ENCODE assay signal across 16 cellular contexts in the genomic region with DNA sequence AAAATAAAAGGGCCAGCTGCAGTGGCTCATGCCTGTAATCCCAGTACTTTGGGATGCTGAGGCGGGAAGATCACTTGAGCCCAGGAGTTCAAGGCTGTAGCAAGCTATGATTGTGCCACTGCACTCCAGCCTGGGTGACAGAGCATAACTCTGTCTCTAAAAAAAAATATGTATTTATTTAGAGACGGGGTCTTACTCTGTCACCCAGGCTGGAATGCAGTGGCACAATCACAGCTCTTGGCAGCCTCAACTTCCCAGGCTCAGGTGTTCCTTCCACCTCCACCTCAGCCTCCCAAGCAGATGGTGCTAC.
"Had no signal": no experiment of that assay in that cellular context is flagged by ENCODE, and none has a peak within 500 bp of the region (broad histone marks: within the 10 kb centered on the region; RNA-seq: fewer than 3 reads in every experiment).

No MANE protein-coding gene starts in this region.

- H3K4me3 Mint-ChIP-seq: activated CD4-positive, alpha-beta T cell treated with anti-CD3 and anti-CD28 coated beads, Interleukin-2, amount 10 ng/mL, durations not matched to agents 7 days and 5 days; nephron progenitor cell had no signal

- DNase-seq: activated CD8-positive, alpha-beta memory T cell treated with anti-CD3 and anti-CD28 coated beads for 24 hours; activated naive CD4-positive, alpha-beta T cell treated with anti-CD3 and anti-CD28 coated beads, Interleukin-2, amount 50 U/mL, for 16 hours; central memory CD4-positive, alpha-beta T cell; cortex of kidney; effector CD8-positive, alpha-beta T cell; left ventricle myocardium inferior; T-helper 9 cell had no signal

- H3K36me3 ChIP-seq: adrenal gland, gastroesophageal sphincter, left ventricle myocardium inferior, pancreas, stomach, thyroid gland had no signal

- H3K9me3 Mint-ChIP-seq: activated CD4-positive, alpha-beta T cell treated with anti-CD3 and anti-CD28 coated beads, Interleukin-2, amount 10 ng/mL, durations not matched to agents 7 days and 5 days; activated T-helper 2 cell treated with anti-CD3 and anti-CD28 coated beads, Interferon-gamma antibody, Interleukin-2, Interleukin-4, amounts not matched to agents 10 μg/mL and 5 μg/mL and 100 μg/mL, durations not matched to agents 14 hours and 24 hours and 36 hours; memory B cell had no signal

- H3K27ac ChIP-seq: adrenal gland, gastroesophageal sphincter, left ventricle myocardium inferior, pancreas, stomach, thyroid gland had no signal

- ATAC-seq: gastroesophageal sphincter had no signal

- H3K4me1 Mint-ChIP-seq: activated CD4-positive, alpha-beta T cell treated with anti-CD3 and anti-CD28 coated beads, Interleukin-2, amount 10 ng/mL, durations not matched to agents 7 days and 5 days had no signal

- H3K4me3 ChIP-seq: adrenal gland, gastroesophageal sphincter, left ventricle myocardium inferior, pancreas, stomach, thyroid gland had no signal

- H3K36me3 Mint-ChIP-seq: memory B cell had no signal

- H3K9me3 ChIP-seq: adrenal gland, gastroesophageal sphincter, left ventricle myocardium inferior, pancreas, stomach, thyroid gland had no signal

- H3K27ac Mint-ChIP-seq: activated CD4-positive, alpha-beta T cell treated with anti-CD3 and anti-CD28 coated beads, Interleukin-2, amount 10 ng/mL, durations not matched to agents 7 days and 5 days; activated T-helper 2 cell treated with anti-CD3 and anti-CD28 coated beads, Interferon-gamma antibody, Interleukin-2, Interleukin-4, amounts not matched to agents 10 μg/mL and 5 μg/mL and 100 μg/mL, durations not matched to agents 14 hours and 24 hours and 36 hours; nephron progenitor cell had no signal

- H3K27me3 ChIP-seq: adrenal gland, gastroesophageal sphincter, pancreas, thyroid gland had no signal

- H3K4me1 ChIP-seq: adrenal gland, gastroesophageal sphincter, left ventricle myocardium inferior, pancreas, thyroid gland had no signal
